18 cellular contexts compared by ENCODE assay signal in the genomic region with DNA sequence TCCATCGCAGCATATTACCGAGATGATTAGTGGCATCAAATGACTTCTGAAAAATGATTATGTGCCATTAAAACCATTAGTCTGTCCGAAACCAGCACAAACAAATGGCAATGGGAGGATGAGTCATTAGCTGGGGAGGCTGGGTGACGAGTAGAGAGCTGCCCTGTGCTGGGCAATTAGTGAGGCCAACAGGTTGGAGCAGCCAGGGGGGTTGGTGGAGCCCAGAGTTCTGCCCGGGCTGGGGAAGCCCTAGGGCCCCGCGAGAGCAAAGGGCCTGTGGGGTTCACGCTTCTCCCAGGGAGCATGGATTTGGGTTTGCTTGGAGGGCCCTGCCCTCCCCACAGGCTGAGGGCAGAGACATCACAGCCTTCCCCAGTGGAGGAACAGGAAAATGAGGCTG.
"Had no signal": no experiment of that assay in that cellular context is flagged by ENCODE, and none has a peak within 500 bp of the region (broad histone marks: within the 10 kb centered on the region; RNA-seq: fewer than 3 reads in every experiment).

No MANE protein-coding gene starts in this region.

- H3K27ac ChIP-seq: body of pancreas, parathyroid adenoma, tibial artery had no signal

- H3K4me1 ChIP-seq: body of pancreas, parathyroid adenoma, tibial artery had no signal

- DNase-seq: activated CD4-positive, alpha-beta memory T cell treated with anti-CD3 and anti-CD28 coated beads, Interleukin-2, amount 10 ng/mL, durations not matched to agents 7 days and 5 days; activated CD4-positive, alpha-beta T cell treated with anti-CD3 and anti-CD28 coated beads, Interleukin-2, amount 10 ng/mL, durations not matched to agents 24 days and 14 days; activated CD8-positive, alpha-beta memory T cell treated with anti-CD3 and anti-CD28 coated beads, Interleukin-2, amount 10 ng/mL, durations not matched to agents 7 days and 5 days; activated effector memory CD4-positive, alpha-beta T cell treated with anti-CD3 and anti-CD28 coated beads, Interleukin-2, amount 50 U/mL, for 16 hours; activated T-cell treated with anti-CD3 and anti-CD28 coated beads for 4 hours; anterior cingulate cortex; body of pancreas; left colon; nucleus accumbens; right cardiac atrium; stimulated activated CD4-positive, alpha-beta T cell treated with anti-CD3 and anti-CD28 coated beads, Interleukin-1b, Interleukin-23, amount 100 ng/mL, for 48 hours; tibial artery had no signal

- H3K27ac Mint-ChIP-seq: activated CD4-positive, alpha-beta memory T cell treated with anti-CD3 and anti-CD28 coated beads, Interleukin-2, amount 10 ng/mL, durations not matched to agents 7 days and 5 days; activated CD4-positive, alpha-beta T cell treated with anti-CD3 and anti-CD28 coated beads, Interleukin-2, amount 10 ng/mL, durations not matched to agents 24 days and 14 days; activated CD8-positive, alpha-beta memory T cell treated with anti-CD3 and anti-CD28 coated beads, Interleukin-2, amount 10 ng/mL, durations not matched to agents 7 days and 5 days; activated naive CD4-positive, alpha-beta T cell treated with anti-CD3 and anti-CD28 coated beads, Interleukin-2, amount 50 U/mL, for 24 hours; memory B cell; nephron; stimulated activated naive CD8-positive, alpha-beta T cell treated with anti-CD3 and anti-CD28 coated beads, Interleukin-15, Interleukin-2, amounts not matched to agents 100 ng/mL and 50 ng/mL, for 24 hours had no signal

- H3K9me3 Mint-ChIP-seq: activated CD4-positive, alpha-beta memory T cell treated with anti-CD3 and anti-CD28 coated beads, Interleukin-2, amount 10 ng/mL, durations not matched to agents 7 days and 5 days; activated CD4-positive, alpha-beta T cell treated with anti-CD3 and anti-CD28 coated beads, Interleukin-2, amount 10 ng/mL, durations not matched to agents 24 days and 14 days; activated naive CD4-positive, alpha-beta T cell treated with anti-CD3 and anti-CD28 coated beads, Interleukin-2, amount 50 U/mL, for 24 hours; memory B cell; nephron; stimulated activated naive CD8-positive, alpha-beta T cell treated with anti-CD3 and anti-CD28 coated beads, Interleukin-15, Interleukin-2, amounts not matched to agents 100 ng/mL and 50 ng/mL, for 24 hours had no signal

- H3K36me3 ChIP-seq: tibial artery had no signal

- ATAC-seq: activated CD4-positive, CD25-positive, alpha-beta regulatory T cell treated with anti-CD3 and anti-CD28 coated beads, Interleukin-2, amount 50 U/mL, for 24 hours; activated CD8-positive, alpha-beta memory T cell treated with anti-CD3 and anti-CD28 coated beads, Interleukin-2, amount 10 ng/mL, durations not matched to agents 7 days and 5 days; body of pancreas; left colon; right cardiac atrium had no signal

- H3K4me1 Mint-ChIP-seq: activated naive CD4-positive, alpha-beta T cell treated with anti-CD3 and anti-CD28 coated beads, Interleukin-2, amount 50 U/mL, for 24 hours; memory B cell had no signal

- H3K4me3 ChIP-seq: body of pancreas, tibial artery had no signal

- H3K9me3 ChIP-seq: body of pancreas, tibial artery had no signal

- H3K4me3 Mint-ChIP-seq: activated CD4-positive, alpha-beta memory T cell treated with anti-CD3 and anti-CD28 coated beads, Interleukin-2, amount 10 ng/mL, durations not matched to agents 7 days and 5 days; activated CD4-positive, alpha-beta T cell treated with anti-CD3 and anti-CD28 coated beads, Interleukin-2, amount 10 ng/mL, durations not matched to agents 24 days and 14 days; activated CD8-positive, alpha-beta memory T cell treated with anti-CD3 and anti-CD28 coated beads, Interleukin-2, amount 10 ng/mL, durations not matched to agents 7 days and 5 days; activated naive CD4-positive, alpha-beta T cell treated with anti-CD3 and anti-CD28 coated beads, Interleukin-2, amount 50 U/mL, for 24 hours; memory B cell; nephron; stimulated activated naive CD8-positive, alpha-beta T cell treated with anti-CD3 and anti-CD28 coated beads, Interleukin-15, Interleukin-2, amounts not matched to agents 100 ng/mL and 50 ng/mL, for 24 hours had no signal

- H3K36me3 Mint-ChIP-seq: activated CD8-positive, alpha-beta memory T cell treated with anti-CD3 and anti-CD28 coated beads, Interleukin-2, amount 10 ng/mL, durations not matched to agents 7 days and 5 days; activated naive CD4-positive, alpha-beta T cell treated with anti-CD3 and anti-CD28 coated beads, Interleukin-2, amount 50 U/mL, for 24 hours; memory B cell had no signal
